ENCODE assay signal across 8 cellular contexts in the genomic region with DNA sequence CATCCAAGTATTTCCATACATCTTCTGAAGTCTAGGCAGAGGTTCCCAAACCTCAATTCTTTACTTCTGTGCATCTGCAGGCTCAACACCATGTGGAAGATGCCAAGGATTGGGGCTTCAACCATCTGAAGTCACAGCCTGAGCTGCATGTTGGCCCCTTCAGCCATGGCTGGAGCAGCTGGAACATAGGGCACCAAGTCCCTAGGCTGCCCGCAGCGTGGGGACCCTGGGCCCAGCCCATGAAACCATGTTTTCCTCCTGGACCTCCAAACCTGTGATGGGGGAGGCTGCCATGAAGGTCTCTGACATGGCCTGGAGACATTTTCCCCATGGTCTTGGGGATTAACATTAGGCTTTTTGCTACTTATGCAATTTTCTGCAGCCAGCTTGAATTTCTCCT.
"Had no signal": no experiment of that assay in that cellular context is flagged by ENCODE, and none has a peak within 500 bp of the region (broad histone marks: within the 10 kb centered on the region; RNA-seq: fewer than 3 reads in every experiment).

No MANE protein-coding gene starts in this region.

- FAIRE-seq: G401.6, GM12878, GM12891, GM12892, GM18507, GM19239 had no signal

- H3K4me3 ChIP-seq: GM12878 had no signal

- ATAC-seq: GM12878 had no signal

- DNase-seq: GDM1, GF-D8 had no signal
